32 cellular contexts compared by ENCODE assay signal in genomic region chr10:126057494-126057893, GRCh38.
"Had no signal": no experiment of that assay in that cellular context is flagged by ENCODE, and none has a peak within 500 bp of the region (broad histone marks: within the 10 kb centered on the region; RNA-seq: fewer than 3 reads in every experiment).

No MANE protein-coding gene starts in this region.

- H3K9ac ChIP-seq: KMS-11 had no signal

- H3K27me3 ChIP-seq: Peyer's patch, SJSA1 had no signal

- H3K4me3 ChIP-seq: Peyer's patch, SJSA1 had no signal

- H3K4me1 Mint-ChIP-seq: activated CD4-positive, alpha-beta memory T cell treated with anti-CD3 and anti-CD28 coated beads, Interleukin-2, amount 10 ng/mL, durations not matched to agents 7 days and 5 days; activated CD4-positive, alpha-beta T cell treated with anti-CD3 and anti-CD28 coated beads for 36 hours; activated CD8-positive, alpha-beta memory T cell treated with anti-CD3 and anti-CD28 coated beads, Interleukin-2, amount 10 ng/mL, durations not matched to agents 7 days and 5 days; activated naive CD4-positive, alpha-beta T cell treated with anti-CD3 and anti-CD28 coated beads, Interleukin-2, amount 10 ng/mL, durations not matched to agents 7 days and 5 days; activated naive CD8-positive, alpha-beta T cell treated with anti-CD3 and anti-CD28 coated beads, Interleukin-2, amount 50 U/mL, for 24 hours had no signal

- H3K9me3 ChIP-seq: SJSA1 had no signal

- H3K27ac Mint-ChIP-seq: activated CD4-positive, alpha-beta memory T cell treated with anti-CD3 and anti-CD28 coated beads, Interleukin-2, amount 10 ng/mL, durations not matched to agents 7 days and 5 days; activated CD4-positive, alpha-beta T cell treated with anti-CD3 and anti-CD28 coated beads for 36 hours; activated CD8-positive, alpha-beta memory T cell treated with anti-CD3 and anti-CD28 coated beads, Interleukin-2, amount 10 ng/mL, durations not matched to agents 7 days and 5 days; activated naive CD4-positive, alpha-beta T cell treated with anti-CD3 and anti-CD28 coated beads, Interleukin-2, amount 10 ng/mL, durations not matched to agents 7 days and 5 days; activated naive CD8-positive, alpha-beta T cell; activated naive CD8-positive, alpha-beta T cell treated with anti-CD3 and anti-CD28 coated beads, Interleukin-2, amount 50 U/mL, for 24 hours had no signal

- H3K27ac ChIP-seq: KMS-11, Peyer's patch, SJSA1 had no signal

- H3K36me3 Mint-ChIP-seq: activated CD8-positive, alpha-beta memory T cell treated with anti-CD3 and anti-CD28 coated beads, Interleukin-2, amount 10 ng/mL, durations not matched to agents 7 days and 5 days; activated naive CD4-positive, alpha-beta T cell treated with anti-CD3 and anti-CD28 coated beads, Interleukin-2, amount 10 ng/mL, durations not matched to agents 7 days and 5 days; activated naive CD8-positive, alpha-beta T cell had no signal

- DNase-seq: activated CD4-positive, alpha-beta memory T cell treated with anti-CD3 and anti-CD28 coated beads, Interleukin-2, amount 10 ng/mL, durations not matched to agents 7 days and 5 days; activated CD4-positive, alpha-beta T cell treated with anti-CD3 and anti-CD28 coated beads for 36 hours; activated CD4-positive, alpha-beta T cell treated with anti-CD3 and anti-CD28 coated beads, Interleukin-2, amount 50 U/mL, for 1 hour; activated CD8-positive, alpha-beta memory T cell treated with anti-CD3 and anti-CD28 coated beads for 24 hours; activated CD8-positive, alpha-beta memory T cell treated with anti-CD3 and anti-CD28 coated beads, Interleukin-2, amount 10 ng/mL, durations not matched to agents 7 days and 5 days; activated CD8-positive, alpha-beta memory T cell treated with anti-CD3 and anti-CD28 coated beads, Interleukin-2, amount 50 U/mL, for 48 hours; activated effector memory CD4-positive, alpha-beta T cell treated with Interleukin-2 at 50 U/mL for 16 hours; activated naive CD4-positive, alpha-beta T cell treated with anti-CD3 and anti-CD28 coated beads, Interleukin-2, amount 10 ng/mL, durations not matched to agents 7 days and 5 days; activated naive CD8-positive, alpha-beta T cell treated with anti-CD3 and anti-CD28 coated beads, Interleukin-2, amount 50 U/mL, for 24 hours; activated T-cell treated with anti-CD3 and anti-CD28 coated beads, Interleukin-2, amount 50 U/mL, for 48 hours; anterior cingulate cortex; MM.1S; MV-4-11; NCI-H1092; NCI-H1436 treated with DMSO at 0.1 percent for 48 hours; NCI-H1694 treated with DMSO at 0.1 percent for 48 hours; NCI-H2029; NCI-H345; NCI-H524 treated with DMSO at 0.1 percent for 48 hours; NCI-H748 treated with DMSO at 0.1 percent for 48 hours; NK-92 treated with Interleukin-12 subunit alpha and Interleukin-12 subunit beta, amount 100 ng/mL, for 24 hours; PC-3; Peyer's patch; RPMI8226; SW 1271; T-helper 1 cell; T-helper 2 cell; T-helper 9 cell; WERI-Rb-1 had no signal

- H3K4me1 ChIP-seq: Peyer's patch had no signal

- H3K27me3 Mint-ChIP-seq: activated CD4-positive, alpha-beta memory T cell treated with anti-CD3 and anti-CD28 coated beads, Interleukin-2, amount 10 ng/mL, durations not matched to agents 7 days and 5 days; activated CD8-positive, alpha-beta memory T cell treated with anti-CD3 and anti-CD28 coated beads, Interleukin-2, amount 10 ng/mL, durations not matched to agents 7 days and 5 days; activated naive CD4-positive, alpha-beta T cell treated with anti-CD3 and anti-CD28 coated beads, Interleukin-2, amount 10 ng/mL, durations not matched to agents 7 days and 5 days had no signal

- H3K9me3 Mint-ChIP-seq: activated CD4-positive, alpha-beta memory T cell treated with anti-CD3 and anti-CD28 coated beads, Interleukin-2, amount 10 ng/mL, durations not matched to agents 7 days and 5 days; activated naive CD4-positive, alpha-beta T cell treated with anti-CD3 and anti-CD28 coated beads, Interleukin-2, amount 10 ng/mL, durations not matched to agents 7 days and 5 days; activated naive CD8-positive, alpha-beta T cell treated with anti-CD3 and anti-CD28 coated beads, Interleukin-2, amount 50 U/mL, for 24 hours had no signal

- H3K4me3 Mint-ChIP-seq: activated CD4-positive, alpha-beta memory T cell treated with anti-CD3 and anti-CD28 coated beads, Interleukin-2, amount 10 ng/mL, durations not matched to agents 7 days and 5 days; activated CD4-positive, alpha-beta T cell treated with anti-CD3 and anti-CD28 coated beads for 36 hours; activated CD8-positive, alpha-beta memory T cell treated with anti-CD3 and anti-CD28 coated beads, Interleukin-2, amount 10 ng/mL, durations not matched to agents 7 days and 5 days; activated naive CD4-positive, alpha-beta T cell treated with anti-CD3 and anti-CD28 coated beads, Interleukin-2, amount 10 ng/mL, durations not matched to agents 7 days and 5 days; activated naive CD8-positive, alpha-beta T cell; activated naive CD8-positive, alpha-beta T cell treated with anti-CD3 and anti-CD28 coated beads, Interleukin-2, amount 50 U/mL, for 24 hours had no signal

- H3K36me3 ChIP-seq: Peyer's patch, SJSA1, WERI-Rb-1 had no signal

- ATAC-seq: activated CD4-positive, alpha-beta T cell treated with anti-CD3 and anti-CD28 coated beads for 36 hours; activated CD8-positive, alpha-beta memory T cell treated with anti-CD3 and anti-CD28 coated beads, Interleukin-2, amount 10 ng/mL, durations not matched to agents 7 days and 5 days; activated naive CD8-positive, alpha-beta T cell treated with anti-CD3 and anti-CD28 coated beads, Interleukin-2, amount 50 U/mL, for 24 hours; PC-3 had no signal

- H3K4me2 ChIP-seq: KMS-11 had no signal
